Comparison of ENCODE assay signal across 2 cellular contexts in genomic region chr11:34205326-34206035, GRCh38.
TF ChIP-seq lines count a peak whose summit lies in the region.

No MANE protein-coding gene starts in this region.

TF ChIP-seq in A549, 52 proteins besides CTCF, POLR2A, EP300 and RAD21 (continued from another document):
- TF ChIP-seq HOXB5 (CRISPR knock-in tag; IDR thresholded peaks at IDR 0.05) = no peak
- no peak for TF ChIP-seq TFCP2L1 (CRISPR knock-in tag; IDR thresholded peaks at IDR 0.05)
- TF ChIP-seq CHD2 (IDR thresholded peaks at IDR 0.05; ENCODE audit: low read length, partially characterized antibody) = no peak
- no peak for TF ChIP-seq CHD4 (IDR thresholded peaks at IDR 0.05; ENCODE audit: borderline replicate concordance)
- TF ChIP-seq KDM5A (IDR thresholded peaks at IDR 0.05) = no peak
- no peak for TF ChIP-seq EHMT2 (IDR thresholded peaks at IDR 0.05; ENCODE audit: low read depth)
- TF ChIP-seq ATOH8 (CRISPR knock-in tag; IDR thresholded peaks at IDR 0.05; ENCODE audit: low read depth) = no peak

TF ChIP-seq in HEK293, 187 proteins besides CTCF, POLR2A, EP300 and RAD21 (continued from another document):
- no peak for TF ChIP-seq ZNF513 (tag by site-specific recombination; IDR thresholded peaks at IDR 0.05)
- no peak for TF ChIP-seq PATZ1 (tag by site-specific recombination; IDR thresholded peaks at IDR 0.05)
- TF ChIP-seq SCRT2 (tag by site-specific recombination; IDR thresholded peaks at IDR 0.05) = peak; percentile 82
- no peak for TF ChIP-seq GFI1B (tag by site-specific recombination; IDR thresholded peaks at IDR 0.05)
- no peak for TF ChIP-seq ZNF133 (tag by site-specific recombination; IDR thresholded peaks at IDR 0.05)
- no peak for TF ChIP-seq ZNF169 (tag by site-specific recombination; IDR thresholded peaks at IDR 0.05)
- TF ChIP-seq ZNF280D (tag by site-specific recombination; IDR thresholded peaks at IDR 0.05) = no peak
- no peak for TF ChIP-seq PBX3 (CRISPR knock-in tag; IDR thresholded peaks at IDR 0.05)
- TF ChIP-seq ZBTB49 (tag by site-specific recombination; IDR thresholded peaks at IDR 0.05; ENCODE audit: low read depth) = no peak
- TF ChIP-seq TRIM28 (IDR thresholded peaks at IDR 0.05; ENCODE audit: borderline replicate concordance, low read length) = no peak
- TF ChIP-seq ZNF112 (tag by site-specific recombination; IDR thresholded peaks at IDR 0.05) = no peak
- no peak for TF ChIP-seq KLF16 (tag by site-specific recombination; IDR thresholded peaks at IDR 0.05)
- no peak for TF ChIP-seq ZSCAN5A (tag by site-specific recombination; IDR thresholded peaks at IDR 0.05)
- TF ChIP-seq ZBTB48 (tag by site-specific recombination; IDR thresholded peaks at IDR 0.05) = no peak
- TF ChIP-seq ZNF302 (tag by site-specific recombination; IDR thresholded peaks at IDR 0.05; ENCODE audit: low read depth) = no peak
- no peak for TF ChIP-seq ZNF548 (tag by site-specific recombination; IDR thresholded peaks at IDR 0.05)
- no peak for TF ChIP-seq ZFP41 (tag by site-specific recombination; IDR thresholded peaks at IDR 0.05; ENCODE audit: borderline replicate concordance)
